In the genomic region with DNA sequence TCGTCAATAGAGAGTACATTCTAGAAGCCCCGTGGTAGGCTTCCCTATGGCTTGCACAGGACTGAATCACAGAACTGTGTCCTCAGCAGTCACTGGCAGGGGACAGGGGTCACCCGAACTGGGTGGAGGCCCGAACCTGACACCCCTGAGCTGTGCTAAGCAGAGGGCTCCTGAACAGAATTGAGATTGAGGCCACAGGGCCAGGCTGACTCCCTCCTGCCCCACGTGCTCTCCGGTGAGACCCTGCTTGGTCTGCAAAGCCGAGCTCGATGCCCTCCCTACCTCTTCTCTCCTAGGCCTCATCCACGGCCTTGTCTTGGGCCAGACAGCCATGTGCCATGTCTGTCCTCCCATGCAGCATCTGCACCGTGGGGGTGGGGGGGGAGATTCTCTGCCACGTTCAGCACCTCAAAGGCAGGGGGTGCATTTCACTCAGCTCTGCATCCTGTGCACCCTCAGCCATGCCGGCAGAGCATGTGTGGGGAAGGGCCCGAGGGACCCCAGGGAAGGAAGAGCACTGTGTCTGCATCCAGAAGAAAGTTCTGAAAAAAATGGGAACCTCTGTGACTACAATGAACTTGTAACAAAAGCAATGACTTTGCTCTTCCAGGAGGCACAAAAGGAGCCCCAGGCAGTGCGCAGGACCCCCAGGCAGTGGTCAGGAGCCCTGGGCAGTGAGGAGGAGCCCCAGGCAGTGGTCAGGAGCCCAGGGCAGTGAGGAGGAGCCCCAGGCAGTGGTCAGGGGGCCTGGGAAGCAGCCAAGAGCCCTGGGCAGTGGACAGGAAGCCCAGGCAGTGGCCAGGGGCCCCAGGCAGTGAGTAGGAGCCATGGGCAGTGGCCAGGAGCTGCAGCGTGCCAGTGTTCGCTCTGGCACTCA, we compare ENCODE assay signal across 1 cellular context.
TF ChIP-seq lines count a peak whose summit lies in the region.

No MANE protein-coding gene starts in this region.

TF ChIP-seq in K562, 482 proteins besides CTCF, POLR2A, EP300 and RAD21 (continued from another document):
- TF ChIP-seq DLX4 (CRISPR knock-in tag; IDR thresholded peaks at IDR 0.05) (no peak), LCOR (CRISPR knock-in tag; IDR thresholded peaks at IDR 0.05) (no peak), L3MBTL2 (IDR thresholded peaks at IDR 0.05) (peak; percentile 52; the same call in 1 of the 2 replicates), CAMTA2 (CRISPR knock-in tag; conservative IDR thresholded peaks at IDR 0.05) (no peak), VEZF1 (CRISPR knock-in tag; IDR thresholded peaks at IDR 0.05) (no peak), E2F3 (CRISPR knock-in tag; IDR thresholded peaks at IDR 0.05) (no peak), RBM17 (IDR thresholded peaks at IDR 0.05; ENCODE audit: borderline replicate concordance, low read depth, low read length) (no peak), ZNF311 (CRISPR knock-in tag; IDR thresholded peaks at IDR 0.05) (no peak), ELF4 (CRISPR knock-in tag; IDR thresholded peaks at IDR 0.05) (no peak), MCM7 (IDR thresholded peaks at IDR 0.05) (no peak), ZNF778 (CRISPR knock-in tag; IDR thresholded peaks at IDR 0.05) (no peak), MYNN (IDR thresholded peaks at IDR 0.05) (no peak), MYNN (CRISPR knock-in tag; IDR thresholded peaks at IDR 0.05) (0 out of 2 replicates have a peak, but pooled peaks have one; percentile 69), CC2D1A (IDR thresholded peaks at IDR 0.05) (no peak), RBBP5 (IDR thresholded peaks at IDR 0.05; ENCODE audit: borderline replicate concordance, insufficient read depth, low read length, poor library complexity, severe bottlenecking) (no peak)
- TF ChIP-seq, protein P1, sequence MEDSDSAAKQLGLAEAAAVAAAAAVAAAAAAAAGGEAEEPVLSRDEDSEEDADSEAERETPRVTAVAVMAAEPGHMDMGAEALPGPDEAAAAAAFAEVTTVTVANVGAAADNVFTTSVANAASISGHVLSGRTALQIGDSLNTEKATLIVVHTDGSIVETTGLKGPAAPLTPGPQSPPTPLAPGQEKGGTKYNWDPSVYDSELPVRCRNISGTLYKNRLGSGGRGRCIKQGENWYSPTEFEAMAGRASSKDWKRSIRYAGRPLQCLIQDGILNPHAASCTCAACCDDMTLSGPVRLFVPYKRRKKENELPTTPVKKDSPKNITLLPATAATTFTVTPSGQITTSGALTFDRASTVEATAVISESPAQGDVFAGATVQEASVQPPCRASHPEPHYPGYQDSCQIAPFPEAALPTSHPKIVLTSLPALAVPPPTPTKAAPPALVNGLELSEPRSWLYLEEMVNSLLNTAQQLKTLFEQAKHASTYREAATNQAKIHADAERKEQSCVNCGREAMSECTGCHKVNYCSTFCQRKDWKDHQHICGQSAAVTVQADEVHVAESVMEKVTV (CRISPR knock-in tag; IDR thresholded peaks at IDR 0.05): no peak
- TF ChIP-seq, protein P2, sequence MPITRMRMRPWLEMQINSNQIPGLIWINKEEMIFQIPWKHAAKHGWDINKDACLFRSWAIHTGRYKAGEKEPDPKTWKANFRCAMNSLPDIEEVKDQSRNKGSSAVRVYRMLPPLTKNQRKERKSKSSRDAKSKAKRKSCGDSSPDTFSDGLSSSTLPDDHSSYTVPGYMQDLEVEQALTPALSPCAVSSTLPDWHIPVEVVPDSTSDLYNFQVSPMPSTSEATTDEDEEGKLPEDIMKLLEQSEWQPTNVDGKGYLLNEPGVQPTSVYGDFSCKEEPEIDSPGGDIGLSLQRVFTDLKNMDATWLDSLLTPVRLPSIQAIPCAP (CRISPR knock-in tag; IDR thresholded peaks at IDR 0.05; ENCODE audit: borderline replicate concordance): no peak
